In genomic region chr3:32292085-32292796, GRCh38 we compare ENCODE assay signal across 1 cellular context.
TF ChIP-seq lines count a peak whose summit lies in the region.

No MANE protein-coding gene starts in this region.

TF ChIP-seq in HepG2, 621 proteins besides CTCF, POLR2A, EP300 and RAD21 (continued from another document and continues in another):
- TF ChIP-seq ZBTB4 (CRISPR knock-in tag; IDR thresholded peaks at IDR 0.05; ENCODE audit: borderline replicate concordance): no peak
- no peak for TF ChIP-seq ZBTB40 (IDR thresholded peaks at IDR 0.05)
- no peak for TF ChIP-seq ZBTB40 (CRISPR knock-in tag; IDR thresholded peaks at IDR 0.05)
- TF ChIP-seq ZNF3 (CRISPR knock-in tag; IDR thresholded peaks at IDR 0.05): no peak
- TF ChIP-seq MLLT10 (CRISPR knock-in tag; IDR thresholded peaks at IDR 0.05): no peak
- no peak for TF ChIP-seq ZNF382 (CRISPR knock-in tag; IDR thresholded peaks at IDR 0.05; ENCODE audit: borderline replicate concordance)
- no peak for TF ChIP-seq ZNF160 (CRISPR knock-in tag; IDR thresholded peaks at IDR 0.05)
- TF ChIP-seq ETV6 (CRISPR knock-in tag; conservative IDR thresholded peaks at IDR 0.05): no peak
- TF ChIP-seq SNRNP70 (IDR thresholded peaks at IDR 0.05; ENCODE audit: low read depth, low read length): no peak
- TF ChIP-seq ZNF776 (CRISPR knock-in tag; IDR thresholded peaks at IDR 0.05): no peak
- TF ChIP-seq SALL1 (CRISPR knock-in tag; IDR thresholded peaks at IDR 0.05): peak; percentile 27; the same call in 1 of the 2 replicates
- peak; percentile 46 for TF ChIP-seq HOXA3 (CRISPR knock-in tag; IDR thresholded peaks at IDR 0.05)
- TF ChIP-seq SSRP1 (CRISPR knock-in tag; IDR thresholded peaks at IDR 0.05): no peak
- no peak for TF ChIP-seq ZNF282 (IDR thresholded peaks at IDR 0.05; ENCODE audit: partially characterized antibody)
- no peak for TF ChIP-seq ZBTB39 (CRISPR knock-in tag; IDR thresholded peaks at IDR 0.05)
- TF ChIP-seq ZBTB7B (CRISPR knock-in tag; IDR thresholded peaks at IDR 0.05): 0 out of 2 replicates have a peak, but pooled peaks have one; percentile 31
- TF ChIP-seq CC2D1A (CRISPR knock-in tag; IDR thresholded peaks at IDR 0.05): no peak
- no peak for TF ChIP-seq IRX3 (CRISPR knock-in tag; IDR thresholded peaks at IDR 0.05; ENCODE audit: borderline replicate concordance, low read depth)
- TF ChIP-seq TOE1 (CRISPR knock-in tag; IDR thresholded peaks at IDR 0.05): no peak
- TF ChIP-seq ZNF30 (CRISPR knock-in tag; IDR thresholded peaks at IDR 0.05): no peak
- TF ChIP-seq ARNT2 (CRISPR knock-in tag; IDR thresholded peaks at IDR 0.05; ENCODE audit: low read depth): no peak
- no peak for TF ChIP-seq TFAP4 (IDR thresholded peaks at IDR 0.05; ENCODE audit: borderline replicate concordance, low read depth)
- no peak for TF ChIP-seq ZNF780A (CRISPR knock-in tag; IDR thresholded peaks at IDR 0.05)
- TF ChIP-seq FOXA1 (IDR thresholded peaks at IDR 0.05): no peak
- TF ChIP-seq FOXA1 (CRISPR knock-in tag; IDR thresholded peaks at IDR 0.05): peak; percentile 66
- no peak for TF ChIP-seq NFAT5 (CRISPR knock-in tag; IDR thresholded peaks at IDR 0.05)
- no peak for TF ChIP-seq ZNF138 (CRISPR knock-in tag; IDR thresholded peaks at IDR 0.05; ENCODE audit: low read depth)
- no peak for TF ChIP-seq ZNF563 (CRISPR knock-in tag; IDR thresholded peaks at IDR 0.05)
- TF ChIP-seq RBM39 (IDR thresholded peaks at IDR 0.05; ENCODE audit: low read depth, low read length, poor library complexity, severe bottlenecking): no peak
- no peak for TF ChIP-seq NFYC (CRISPR knock-in tag; IDR thresholded peaks at IDR 0.05)
- TF ChIP-seq RCOR2 (CRISPR knock-in tag; IDR thresholded peaks at IDR 0.05): no peak
- TF ChIP-seq E2F1 (CRISPR knock-in tag; IDR thresholded peaks at IDR 0.05): no peak
- no peak for TF ChIP-seq ZNF331 (CRISPR knock-in tag; IDR thresholded peaks at IDR 0.05)
- TF ChIP-seq STAG1 (CRISPR knock-in tag; IDR thresholded peaks at IDR 0.05): no peak
- TF ChIP-seq ZMYM4 (CRISPR knock-in tag; IDR thresholded peaks at IDR 0.05): peak; percentile 26; the same call in 1 of the 2 replicates
- no peak for TF ChIP-seq MTERF4 (CRISPR knock-in tag; IDR thresholded peaks at IDR 0.05)
- no peak for TF ChIP-seq MAFF (IDR thresholded peaks at IDR 0.05; ENCODE audit: low read depth, low read length)
- no peak for TF ChIP-seq PCBP1 (IDR thresholded peaks at IDR 0.05; ENCODE audit: borderline replicate concordance, low read depth, low read length)
- TF ChIP-seq RFXAP (CRISPR knock-in tag; IDR thresholded peaks at IDR 0.05; ENCODE audit: borderline replicate concordance): no peak
- TF ChIP-seq MIXL1 (CRISPR knock-in tag; IDR thresholded peaks at IDR 0.05): no peak
